ENCODE assay signal across 1 cellular context in genomic region chr10:113097046-113097415, GRCh38.
TF ChIP-seq lines count a peak whose summit lies in the region.

No MANE protein-coding gene starts in this region.

TF ChIP-seq in A549, 52 proteins besides CTCF, POLR2A, EP300 and RAD21 (continued from another document):
- TF ChIP-seq, protein P1, sequence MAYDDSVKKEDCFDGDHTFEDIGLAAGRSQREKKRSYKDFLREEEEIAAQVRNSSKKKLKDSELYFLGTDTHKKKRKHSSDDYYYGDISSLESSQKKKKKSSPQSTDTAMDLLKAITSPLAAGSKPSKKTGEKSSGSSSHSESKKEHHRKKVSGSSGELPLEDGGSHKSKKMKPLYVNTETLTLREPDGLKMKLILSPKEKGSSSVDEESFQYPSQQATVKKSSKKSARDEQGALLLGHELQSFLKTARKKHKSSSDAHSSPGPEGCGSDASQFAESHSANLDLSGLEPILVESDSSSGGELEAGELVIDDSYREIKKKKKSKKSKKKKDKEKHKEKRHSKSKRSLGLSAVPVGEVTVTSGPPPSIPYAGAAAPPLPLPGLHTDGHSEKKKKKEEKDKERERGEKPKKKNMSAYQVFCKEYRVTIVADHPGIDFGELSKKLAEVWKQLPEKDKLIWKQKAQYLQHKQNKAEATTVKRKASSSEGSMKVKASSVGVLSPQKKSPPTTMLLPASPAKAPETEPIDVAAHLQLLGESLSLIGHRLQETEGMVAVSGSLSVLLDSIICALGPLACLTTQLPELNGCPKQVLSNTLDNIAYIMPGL (CRISPR knock-in tag; IDR thresholded peaks at IDR 0.05; ENCODE audit: borderline replicate concordance): no peak
- TF ChIP-seq NPAS2 (CRISPR knock-in tag; IDR thresholded peaks at IDR 0.05; ENCODE audit: borderline replicate concordance): no peak
